ENCODE assay signal across 17 cellular contexts in genomic region chr10:4470231-4470840, GRCh38.
DNase-seq lines count a peak whose midpoint lies in the region; ATAC-seq, FAIRE-seq and TF ChIP-seq lines count a peak whose summit lies in the region.
"Had no signal": no experiment of that assay in that cellular context is flagged by ENCODE, and none has a peak within 500 bp of the region (broad histone marks: within the 10 kb centered on the region; RNA-seq: fewer than 3 reads in every experiment).

No MANE protein-coding gene starts in this region.

- no peaks in the 10 kb centered on the region for H4K20me1 ChIP-seq in keratinocyte (ENCODE audit: control insufficient read depth, extremely low read depth, insufficient read depth, low read length)
- H4K20me1 ChIP-seq: BLaER1 treated with 17β-estradiol and CSF1 and Interleukin-3, amounts not matched to agents 10 nM and 100 nM had no signal

- no peaks in the 10 kb centered on the region for H3K36me3 Mint-ChIP-seq in activated naive CD4-positive, alpha-beta T cell treated with anti-CD3 and anti-CD28 coated beads, Interleukin-2, amount 50 U/mL, for 72 hours
- no peaks in the 10 kb centered on the region for H3K36me3 Mint-ChIP-seq in CD8-positive, alpha-beta T cell

- intact Hi-C loops in CD8-positive, alpha-beta T cell (cut with DNase I, micrococcal nuclease): no loop called here

- H3K9me1 ChIP-seq in keratinocyte (ENCODE audit: control insufficient read depth, extremely low read depth, insufficient read depth, low read length): no peaks in the 10 kb centered on the region

- ATAC-seq in activated naive CD4-positive, alpha-beta T cell treated with anti-CD3 and anti-CD28 coated beads, Interleukin-2, amount 50 U/mL, for 72 hours: no peak
- ATAC-seq in CD8-positive, alpha-beta T cell: no peak
- ATAC-seq: body of pancreas had no signal

- FAIRE-seq in keratinocyte (lab: Jason Lieb, UNC) (peak; percentile 70), GM19239 (lab: Jason Lieb, UNC) (no peak)
- FAIRE-seq: GM18507 had no signal

- peaks cover 22% of the 10 kb centered on the region for H3K4me1 ChIP-seq in keratinocyte (ENCODE audit: control insufficient read depth, extremely low read depth, insufficient read depth, low read length)
- no peaks in the 10 kb centered on the region for H3K4me1 ChIP-seq in CD8-positive, alpha-beta T cell (ENCODE audit: insufficient read depth, low read length)
- H3K4me1 ChIP-seq: BLaER1 treated with 17β-estradiol and CSF1 and Interleukin-3, amounts not matched to agents 10 nM and 100 nM; body of pancreas had no signal

- POLR2A ChIA-PET in AG04449 (lab: Yijun Ruan, JAX): interaction anchor here (0.6 kb wide), 1 partner anchor 76 kb away, joined by 3 read pairs; no protein-coding TSS in a partner anchor
- POLR2A ChIA-PET in CD8-positive, alpha-beta T cell (lab: Charles Lee): interaction anchor here (0.6 kb wide), 1 partner anchor 12 kb away, joined by 3 read pairs; no protein-coding TSS in a partner anchor

- peak overlapping the region; percentile 23 for H3K27ac ChIP-seq in keratinocyte (ENCODE audit: control insufficient read depth, insufficient read depth, low read length)
- no peak overlapping the region for H3K27ac ChIP-seq in CD8-positive, alpha-beta T cell (ENCODE audit: low read depth, low read length)
- H3K27ac ChIP-seq: BLaER1 treated with 17β-estradiol and CSF1 and Interleukin-3, amounts not matched to agents 10 nM and 100 nM; body of pancreas; SJSA1 had no signal

- H3K4me1 Mint-ChIP-seq in CD8-positive, alpha-beta T cell (ENCODE audit: low read depth): peaks cover 3% of the 10 kb centered on the region

- CTCF ChIA-PET in AG04449 (lab: Yijun Ruan, JAX): interaction anchor here (0.9 to 1.5 kb wide), 2 partner anchors 12 to 165 kb away, joined by 3 read pairs; no protein-coding TSS in a partner anchor
- CTCF ChIA-PET in CD8-positive, alpha-beta T cell (lab: Charles Lee): no interaction called here

- H2AFZ ChIP-seq in keratinocyte (ENCODE audit: control insufficient read depth, low read length): no peak overlapping the region

- dilution Hi-C loops in keratinocyte (cut with MboI; ENCODE audit: extremely low pct_ligation_motif_present, low sequenced_read_pairs): no loop called here

- no peak overlapping the region for H3K9ac ChIP-seq in keratinocyte (ENCODE audit: control insufficient read depth, extremely low read depth, insufficient read depth, low read length)
- H3K9ac ChIP-seq: BLaER1 treated with 17β-estradiol and CSF1 and Interleukin-3, amounts not matched to agents 10 nM and 100 nM had no signal

- no peak overlapping the region for H3K4me3 Mint-ChIP-seq in CD8-positive, alpha-beta T cell

- DNase-seq in AG04449 (ENCODE audit: low read depth, low spot score): peak; percentile 79
- DNase-seq in HS-27A (ENCODE audit: low read depth): peak; percentile 38
- DNase-seq in astrocyte of the cerebellum (ENCODE audit: low read depth): peak; percentile 34
- DNase-seq in keratinocyte (ENCODE audit: low read depth, low spot score): no peak
- DNase-seq in GM19239 (ENCODE audit: insufficient read length, low spot score): no peak
- no peak for DNase-seq in activated naive CD4-positive, alpha-beta T cell treated with anti-CD3 and anti-CD28 coated beads, Interleukin-2, amount 50 U/mL, for 72 hours (ENCODE audit: low spot score in 2 of 2)
- DNase-seq in G401 (ENCODE audit: low spot score): no peak
- no peak for DNase-seq in CD8-positive, alpha-beta T cell
- DNase-seq: activated CD4-positive, alpha-beta T cell treated with anti-CD3 and anti-CD28 coated beads for 4 hours; body of pancreas; NCI-H187; NCI-H69; posterior cingulate gyrus; stimulated activated CD4-positive, alpha-beta T cell treated with anti-CD3 and anti-CD28 coated beads, Interleukin-1b, Interleukin-23, amount 100 ng/mL, for 48 hours had no signal

- in situ Hi-C loops in astrocyte of the cerebellum (cut with HindIII; ENCODE audit: low sequenced_read_pairs): no loop called here
- in situ Hi-C loops in G401 (cut with HindIII; ENCODE audit: low sequenced_read_pairs): no loop called here

- peak overlapping the region; percentile 57 for H3K4me2 ChIP-seq in keratinocyte (ENCODE audit: control insufficient read depth, extremely low read depth, insufficient read depth, low read depth, low read length)
- H3K4me2 ChIP-seq: BLaER1 treated with 17β-estradiol and CSF1 and Interleukin-3, amounts not matched to agents 10 nM and 100 nM had no signal

- no peaks in the 10 kb centered on the region for H3K9me3 Mint-ChIP-seq in activated naive CD4-positive, alpha-beta T cell treated with anti-CD3 and anti-CD28 coated beads, Interleukin-2, amount 50 U/mL, for 72 hours
- no peaks in the 10 kb centered on the region for H3K9me3 Mint-ChIP-seq in CD8-positive, alpha-beta T cell

- H3K27ac Mint-ChIP-seq in activated naive CD4-positive, alpha-beta T cell treated with anti-CD3 and anti-CD28 coated beads, Interleukin-2, amount 50 U/mL, for 72 hours: no peak overlapping the region
- no peak overlapping the region for H3K27ac Mint-ChIP-seq in CD8-positive, alpha-beta T cell

- H3K36me3 ChIP-seq in keratinocyte (ENCODE audit: control insufficient read depth in 2 of 2, extremely low read depth in 1 of 2, insufficient read depth in 2 of 2, low read length in 2 of 2): no peaks in the 10 kb centered on the region
- no peaks in the 10 kb centered on the region for H3K36me3 ChIP-seq in CD8-positive, alpha-beta T cell (ENCODE audit: insufficient read depth, low read length)
- H3K36me3 ChIP-seq: BLaER1 treated with 17β-estradiol and CSF1 and Interleukin-3, amounts not matched to agents 10 nM and 100 nM; SJSA1 had no signal

- H3K4me3 ChIP-seq in AG04449 (ENCODE audit: low read depth, low read length) (no peak overlapping the region), astrocyte of the cerebellum (ENCODE audit: low read depth, low read length) (no peak overlapping the region), keratinocyte (ENCODE audit: control insufficient read depth in 2 of 3, extremely low read depth in 1 of 3, insufficient read depth in 2 of 3, low read depth in 1 of 3, low read length in 3 of 3) (no peak overlapping the region)
- H3K4me3 ChIP-seq in CD8-positive, alpha-beta T cell (ENCODE audit: low read depth, low read length): no peak overlapping the region
- H3K4me3 ChIP-seq: BLaER1 treated with 17β-estradiol and CSF1 and Interleukin-3, amounts not matched to agents 10 nM and 100 nM; body of pancreas; SJSA1 had no signal

- H3K79me2 ChIP-seq in keratinocyte (ENCODE audit: control insufficient read depth, insufficient read depth, low read length): no peaks in the 10 kb centered on the region

- H3K27me3 Mint-ChIP-seq in CD8-positive, alpha-beta T cell (ENCODE audit: low read depth): peaks cover 21% of the 10 kb centered on the region

- H3K9me3 ChIP-seq in keratinocyte (ENCODE audit: control insufficient read depth, low read depth, low read length): no peaks in the 10 kb centered on the region
- no peaks in the 10 kb centered on the region for H3K9me3 ChIP-seq in CD8-positive, alpha-beta T cell (ENCODE audit: low read length)
- H3K9me3 ChIP-seq: BLaER1 treated with 17β-estradiol and CSF1 and Interleukin-3, amounts not matched to agents 10 nM and 100 nM; body of pancreas; SJSA1 had no signal

- no peaks in the 10 kb centered on the region for H3K27me3 ChIP-seq in keratinocyte (ENCODE audit: control insufficient read depth, extremely low read depth, insufficient read depth, low read length)
- H3K27me3 ChIP-seq in CD8-positive, alpha-beta T cell (ENCODE audit: insufficient read depth, low read length): peaks cover 5% of the 10 kb centered on the region
- H3K27me3 ChIP-seq: BLaER1 treated with 17β-estradiol and CSF1 and Interleukin-3, amounts not matched to agents 10 nM and 100 nM; body of pancreas; SJSA1 had no signal

- peak; percentile 3 for TF ChIP-seq CTCF in AG04449 (IDR thresholded peaks at IDR 0.05; ENCODE audit: insufficient read depth, low read length, missing control alignments)
- no peak for TF ChIP-seq CTCF in astrocyte of the cerebellum (IDR thresholded peaks at IDR 0.05; ENCODE audit: low read depth, low read length, missing control alignments)
- no peak for TF ChIP-seq CTCF in keratinocyte (optimal IDR thresholded peaks at IDR 0.05 in 1 of 3, IDR thresholded peaks at IDR 0.05 in 1 of 3, conservative IDR thresholded peaks at IDR 0.05 in 1 of 3; ENCODE audit: extremely low read depth in 1 of 3, insufficient read depth in 2 of 3, low read length in 3 of 3)
- TF ChIP-seq CTCF in CD8-positive, alpha-beta T cell (IDR thresholded peaks at IDR 0.05): no peak

Comparison
In these comparisons a context has a peak if more than half of its experiments do, and no peak if none do; other contexts are left out.
1. DNase-seq: peak in AG04449 (single experiment), HS-27A (single experiment) and astrocyte of the cerebellum (single experiment); none in keratinocyte (single experiment), GM19239 (single experiment), activated naive CD4-positive, alpha-beta T cell treated with anti-CD3 and anti-CD28 coated beads, Interleukin-2, amount 50 U/mL, for 72 hours (0 of 2), G401 (single experiment) and CD8-positive, alpha-beta T cell (0 of 7).